14 cellular contexts compared by ENCODE assay signal in genomic region chr2:205612661-205613060, GRCh38.
DNase-seq lines count a peak whose midpoint lies in the region; ATAC-seq and TF ChIP-seq lines count a peak whose summit lies in the region.
"Had no signal": no experiment of that assay in that cellular context is flagged by ENCODE, and none has a peak within 500 bp of the region (broad histone marks: within the 10 kb centered on the region; RNA-seq: fewer than 3 reads in every experiment).

No MANE protein-coding gene starts in this region.

- no peak overlapping the region for H3K4me3 ChIP-seq in rectal smooth muscle tissue (ENCODE audit: low read length)
- H3K4me3 ChIP-seq in sigmoid colon, result no peak overlapping the region
- H3K4me3 ChIP-seq: A549, gastroesophageal sphincter, mucosa of descending colon had no signal

- no peaks in the 10 kb centered on the region for H3K4me1 Mint-ChIP-seq in activated T-helper 17 cell treated with anti-CD3 and anti-CD28 coated beads, Interleukin-2, amount 50 U/mL, for 72 hours
- H3K4me1 Mint-ChIP-seq in stimulated activated naive CD8-positive, alpha-beta T cell treated with anti-CD3 and anti-CD28 coated beads, Interleukin-15, Interleukin-2, amounts not matched to agents 100 ng/mL and 50 ng/mL, for 24 hours (ENCODE audit: low read depth), result peaks cover 45% of the 10 kb centered on the region

- no peak overlapping the region for H3K9ac ChIP-seq in rectal smooth muscle tissue (ENCODE audit: low read length)
- H3K9ac ChIP-seq: KMS-11 had no signal

- ATAC-seq in activated T-helper 17 cell treated with anti-CD3 and anti-CD28 coated beads, Interleukin-2, amount 50 U/mL, for 72 hours (replicated peaks), result peak; percentile 89
- no peak for ATAC-seq in HG03460 (IDR thresholded peaks at IDR 0.05; ENCODE audit: unreplicated experiment)
- ATAC-seq: A549, gastroesophageal sphincter, mucosa of descending colon had no signal

- H3K27ac ChIP-seq in rectal smooth muscle tissue (ENCODE audit: low read depth, low read length), result peak overlapping the region; percentile 59
- H3K27ac ChIP-seq in sigmoid colon, result peak overlapping the region in 2 of 4 donors; percentile 29 to 59
- H3K27ac ChIP-seq: A549, gastroesophageal sphincter, KMS-11 had no signal

- no peaks in the 10 kb centered on the region for H3K9me3 ChIP-seq in sigmoid colon
- H3K9me3 ChIP-seq: gastroesophageal sphincter, mucosa of descending colon had no signal

- peak; percentile 8 to 41 for DNase-seq in activated CD4-positive, alpha-beta T cell treated with anti-CD3 and anti-CD28 coated beads for 24 hours (ENCODE audit: low read depth in 2 of 2)
- DNase-seq in activated CD4-positive, alpha-beta T cell treated with anti-CD3 and anti-CD28 coated beads for 1 hour, result no peak
- DNase-seq in NCI-H146 treated with DMSO at 0.1 percent for 48 hours (lab: John Stamatoyannopoulos, UW; ENCODE audit: unreplicated experiment) (no peak), sigmoid colon (no peak)
- DNase-seq: mucosa of descending colon, NCI-H748 treated with DMSO at 0.1 percent for 48 hours, T1000 had no signal

- intact Hi-C loops in sigmoid colon (cut with DNase I), result no loop called here

- H3K36me3 Mint-ChIP-seq in activated T-helper 17 cell treated with anti-CD3 and anti-CD28 coated beads, Interleukin-2, amount 50 U/mL, for 72 hours (ENCODE audit: low read depth), result no peaks in the 10 kb centered on the region
- no peaks in the 10 kb centered on the region for H3K36me3 Mint-ChIP-seq in stimulated activated naive CD8-positive, alpha-beta T cell treated with anti-CD3 and anti-CD28 coated beads, Interleukin-15, Interleukin-2, amounts not matched to agents 100 ng/mL and 50 ng/mL, for 24 hours (ENCODE audit: low read depth)

- TF ChIP-seq POLR2A in sigmoid colon (IDR thresholded peaks at IDR 0.05), result no peak

- H3K27me3 ChIP-seq in rectal smooth muscle tissue (ENCODE audit: control insufficient read depth, insufficient read depth, low read length), result no peaks in the 10 kb centered on the region
- no peaks in the 10 kb centered on the region for H3K27me3 ChIP-seq in sigmoid colon
- H3K27me3 ChIP-seq: gastroesophageal sphincter had no signal

- H3K36me3 ChIP-seq in rectal smooth muscle tissue (ENCODE audit: control insufficient read depth, insufficient read depth, low read length), result no peaks in the 10 kb centered on the region
- no peaks in the 10 kb centered on the region for H3K36me3 ChIP-seq in sigmoid colon

- H3K4me1 ChIP-seq in rectal smooth muscle tissue (ENCODE audit: control insufficient read depth, insufficient read depth, low read length) (peaks cover 8% of the 10 kb centered on the region), sigmoid colon (peaks cover 0 to 47% (median 26%) of the 10 kb centered on the region in 4 donors)
- H3K4me1 ChIP-seq: A549 had no signal

- no peak for TF ChIP-seq CTCF in sigmoid colon (IDR thresholded peaks at IDR 0.05)

- peak overlapping the region; percentile 7 for H3K4me3 Mint-ChIP-seq in activated T-helper 17 cell treated with anti-CD3 and anti-CD28 coated beads, Interleukin-2, amount 50 U/mL, for 72 hours
- peak overlapping the region; percentile 65 for H3K4me3 Mint-ChIP-seq in stimulated activated naive CD8-positive, alpha-beta T cell treated with anti-CD3 and anti-CD28 coated beads, Interleukin-15, Interleukin-2, amounts not matched to agents 100 ng/mL and 50 ng/mL, for 24 hours

- no peaks in the 10 kb centered on the region for H3K9me3 Mint-ChIP-seq in activated T-helper 17 cell treated with anti-CD3 and anti-CD28 coated beads, Interleukin-2, amount 50 U/mL, for 72 hours
- no peaks in the 10 kb centered on the region for H3K9me3 Mint-ChIP-seq in stimulated activated naive CD8-positive, alpha-beta T cell treated with anti-CD3 and anti-CD28 coated beads, Interleukin-15, Interleukin-2, amounts not matched to agents 100 ng/mL and 50 ng/mL, for 24 hours

- peaks cover 20% of the 10 kb centered on the region for H3K27me3 Mint-ChIP-seq in activated T-helper 17 cell treated with anti-CD3 and anti-CD28 coated beads, Interleukin-2, amount 50 U/mL, for 72 hours
- peaks cover 27% of the 10 kb centered on the region for H3K27me3 Mint-ChIP-seq in stimulated activated naive CD8-positive, alpha-beta T cell treated with anti-CD3 and anti-CD28 coated beads, Interleukin-15, Interleukin-2, amounts not matched to agents 100 ng/mL and 50 ng/mL, for 24 hours

- TF ChIP-seq EP300 in sigmoid colon (IDR thresholded peaks at IDR 0.05), result no peak

- WGBS in sigmoid colon, 2 donors, result 39 to 82% methylated on average over 5 of the region's 5 CpGs

- H3K27ac Mint-ChIP-seq in activated T-helper 17 cell treated with anti-CD3 and anti-CD28 coated beads, Interleukin-2, amount 50 U/mL, for 72 hours, result peak overlapping the region; percentile 15
- H3K27ac Mint-ChIP-seq in stimulated activated naive CD8-positive, alpha-beta T cell treated with anti-CD3 and anti-CD28 coated beads, Interleukin-15, Interleukin-2, amounts not matched to agents 100 ng/mL and 50 ng/mL, for 24 hours, result peak overlapping the region; percentile 79

Comparison
In these comparisons a context has a peak if more than half of its experiments do, and no peak if none do; other contexts are left out.
1. DNase-seq: peak in activated CD4-positive, alpha-beta T cell treated with anti-CD3 and anti-CD28 coated beads for 24 hours (2 of 2); none in activated CD4-positive, alpha-beta T cell treated with anti-CD3 and anti-CD28 coated beads for 1 hour (single experiment), NCI-H146 treated with DMSO at 0.1 percent for 48 hours (single experiment) and sigmoid colon (single experiment).